In the genomic region with DNA sequence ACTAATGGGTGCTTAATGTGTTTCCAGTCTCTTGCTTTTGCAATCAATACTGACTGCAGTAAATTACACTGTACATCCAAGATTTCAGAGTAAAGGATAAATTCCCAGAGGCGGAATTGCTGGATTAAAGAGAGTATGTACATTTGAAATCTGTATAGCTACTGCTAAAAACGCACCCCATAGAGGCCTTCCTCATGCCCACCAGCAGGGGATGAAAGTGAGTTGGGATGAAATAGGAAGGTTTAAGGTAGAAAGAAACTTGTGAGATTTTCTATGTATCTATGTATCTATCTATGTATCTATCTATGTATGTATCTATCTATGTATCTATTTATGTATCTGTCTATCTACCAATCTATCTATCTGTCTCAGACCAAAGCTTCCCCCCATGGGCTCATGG, we compare ENCODE assay signal across 15 cellular contexts.
DNase-seq lines count a peak whose midpoint lies in the region; ATAC-seq and TF ChIP-seq lines count a peak whose summit lies in the region.
"Had no signal": no experiment of that assay in that cellular context is flagged by ENCODE, and none has a peak within 500 bp of the region (broad histone marks: within the 10 kb centered on the region; RNA-seq: fewer than 3 reads in every experiment).

No MANE protein-coding gene starts in this region.

- peaks cover 5% of the 10 kb centered on the region; the same call in 1 of the 2 replicates for H3K36me3 ChIP-seq in Loucy (ENCODE audit: insufficient read depth, low read length)

- no peaks in the 10 kb centered on the region for H3F3A ChIP-seq in Loucy (ENCODE audit: low read depth)

- no peaks in the 10 kb centered on the region for H4K20me1 ChIP-seq in Loucy (ENCODE audit: insufficient read depth, low read length, poor library complexity, severe bottlenecking)

- TF ChIP-seq CTCF in Loucy (conservative IDR thresholded peaks at IDR 0.05; ENCODE audit: low read length) = peak; percentile 62
- TF ChIP-seq CTCF in choroid plexus epithelial cell (conservative IDR thresholded peaks at IDR 0.05; ENCODE audit: low read depth, low read length) = peak; percentile 71
- TF ChIP-seq CTCF in retinal pigment epithelial cell (conservative IDR thresholded peaks at IDR 0.05; ENCODE audit: low read depth, low read length) = peak; percentile 61

- no peak overlapping the region for H2AFZ ChIP-seq in Loucy (ENCODE audit: low read length)

- H3K9me3 ChIP-seq in Loucy (ENCODE audit: insufficient read depth, low read depth, low read length) = no peaks in the 10 kb centered on the region
- H3K9me3 ChIP-seq: SJSA1, tibial artery had no signal

- ATAC-seq in GM21390 (IDR thresholded peaks at IDR 0.05; ENCODE audit: unreplicated experiment) = no peak
- ATAC-seq in GM18511 (IDR thresholded peaks at IDR 0.05; ENCODE audit: unreplicated experiment) = no peak
- ATAC-seq in HG03095 (IDR thresholded peaks at IDR 0.05; ENCODE audit: unreplicated experiment) = no peak
- ATAC-seq: activated CD4-positive, CD25-positive, alpha-beta regulatory T cell treated with anti-CD3 and anti-CD28 coated beads, Interleukin-2, amount 50 U/mL, for 24 hours; natural killer cell treated with Interleukin-12 subunit alpha and Interleukin-12 subunit beta and Interleukin-15 and Interleukin-18, amount 100 ng/mL, for 72 hours had no signal

- DNase-seq in DMS53 (lab: John Stamatoyannopoulos, UW) = peak; percentile 10
- DNase-seq in DMS53 treated with DMSO at 0.1 percent for 48 hours (lab: John Stamatoyannopoulos, UW; ENCODE audit: unreplicated experiment) = no peak
- DNase-seq in choroid plexus epithelial cell (ENCODE audit: low read depth) = peak; percentile 47
- DNase-seq in retinal pigment epithelial cell (ENCODE audit: low read depth) = no peak
- DNase-seq: 8988T, activated T-cell treated with anti-CD3 and anti-CD28 coated beads for 4 hours, small intestine, tibial artery had no signal

- no peaks in the 10 kb centered on the region for H3K4me1 ChIP-seq in Loucy (ENCODE audit: insufficient read depth, low read length, poor library complexity, severe bottlenecking)
- H3K4me1 ChIP-seq: tibial artery had no signal

- no peak overlapping the region for H3K4me2 ChIP-seq in Loucy (ENCODE audit: low read depth, low read length, poor library complexity, severe bottlenecking)

- no peaks in the 10 kb centered on the region for H3K27me3 ChIP-seq in Loucy (ENCODE audit: insufficient read depth, low read length, poor library complexity, severe bottlenecking)
- H3K27me3 ChIP-seq: SJSA1, tibial artery had no signal

- no peaks in the 10 kb centered on the region for H3K79me2 ChIP-seq in Loucy (ENCODE audit: insufficient read depth, low read length)

- H3K4me3 ChIP-seq in Loucy (ENCODE audit: low read length, poor library complexity, severe bottlenecking) (no peak overlapping the region), choroid plexus epithelial cell (ENCODE audit: low read depth, low read length) (no peak overlapping the region), retinal pigment epithelial cell (ENCODE audit: low read length) (no peak overlapping the region)
- H3K4me3 ChIP-seq: SJSA1, tibial artery had no signal

- H3K9me2 ChIP-seq in Loucy (replicated peaks; ENCODE audit: low read depth, low read length) = no peaks in the 10 kb centered on the region

- no peak overlapping the region for H3K9ac ChIP-seq in Loucy (ENCODE audit: low read depth, low read length, poor library complexity, severe bottlenecking)

Comparison
In these comparisons a context has a peak if more than half of its experiments do, and no peak if none do; other contexts are left out.
1. DNase-seq: peak in DMS53 (single experiment) and choroid plexus epithelial cell (single experiment); none in DMS53 treated with DMSO at 0.1 percent for 48 hours (single experiment) and retinal pigment epithelial cell (single experiment).
2. Peak in every context shown above with its lines, with median percentiles within 50 percentile points of each other: CTCF ChIP-seq.